In genomic region chr12:109120557-109120956, GRCh38 we compare ENCODE assay signal across 26 cellular contexts. TPM values are rescaled to one million over a fixed set of nuclear protein-coding genes. Genes with fewer than 3 reads are reported as not detected.
A peak's percentile ranks its signal among the peaks of the same experiment; 100 is the strongest.
DNase-seq lines count a peak whose midpoint lies in the region; ATAC-seq, FAIRE-seq and TF ChIP-seq lines count a peak whose summit lies in the region.
"Had no signal": no experiment of that assay in that cellular context is flagged by ENCODE, and none has a peak within 500 bp of the region (broad histone marks: within the 10 kb centered on the region; RNA-seq: fewer than 3 reads in every experiment).

No MANE protein-coding gene starts in this region.

- H3K27ac ChIP-seq in HEK293 (ENCODE audit: extremely low read depth, low read depth, low read length) (no peak overlapping the region), neuronal stem cell (replicated peaks; ENCODE audit: low read length) (no peak overlapping the region), spleen (no peak overlapping the region), endodermal cell (ENCODE audit: low read depth, low read length) (no peak overlapping the region)
- H3K27ac ChIP-seq: C4-2B, SJSA1 had no signal

- TF ChIP-seq CTCF in HEK293 (tag by site-specific recombination; IDR thresholded peaks at IDR 0.05) (no peak), spleen (IDR thresholded peaks at IDR 0.05 in 8 of 11, conservative IDR thresholded peaks at IDR 0.05 in 3 of 11) (no peak), endodermal cell (conservative IDR thresholded peaks at IDR 0.05) (no peak)

- no peak for ATAC-seq in HG03439 (IDR thresholded peaks at IDR 0.05; ENCODE audit: unreplicated experiment)
- ATAC-seq: CD8-positive, alpha-beta T cell; GM23338; PC-3 had no signal

- no peak overlapping the region for H4K91ac ChIP-seq in neuronal stem cell (ENCODE audit: low read depth, low read length, poor library complexity)

- H2BK120ac ChIP-seq in neuronal stem cell (ENCODE audit: low read depth, low read length), result no peak overlapping the region

- H2BK5ac ChIP-seq in neuronal stem cell (ENCODE audit: low read length), result no peak overlapping the region

- H3K9ac ChIP-seq in neuronal stem cell (ENCODE audit: low read depth, low read length, poor library complexity) (no peak overlapping the region), endodermal cell (ENCODE audit: extremely low read depth, low read length, poor library complexity, severe bottlenecking) (no peak overlapping the region)

- CTCF ChIA-PET in HEK293 (lab: Yijun Ruan, JAX), result interaction anchor here (1.6 to 1.7 kb wide), 2 partner anchors 8 to 14 kb away, joined by 3 to 9 read pairs; no protein-coding TSS in a partner anchor

- no peaks in the 10 kb centered on the region for H3K36me3 ChIP-seq in HEK293 (ENCODE audit: control insufficient read depth in 2 of 2, insufficient read depth in 1 of 2, low read length in 2 of 2)
- H3K36me3 ChIP-seq in neuronal stem cell (replicated peaks in 1 of 2; ENCODE audit: control insufficient read depth in 2 of 2, insufficient read depth in 2 of 2, low read length in 2 of 2), result no peaks in the 10 kb centered on the region
- no peaks in the 10 kb centered on the region for H3K36me3 ChIP-seq in spleen
- no peaks in the 10 kb centered on the region for H3K36me3 ChIP-seq in endodermal cell (ENCODE audit: control insufficient read depth, insufficient read depth, low read length)
- H3K36me3 ChIP-seq: MG63, SJSA1 had no signal

- no peak overlapping the region for H3K4me2 ChIP-seq in neuronal stem cell (ENCODE audit: insufficient read depth, low read length, poor library complexity, severe bottlenecking)
- H3K4me2 ChIP-seq: GM23338 had no signal

- no peaks in the 10 kb centered on the region for H3K9me3 Mint-ChIP-seq in endodermal cell
- H3K9me3 Mint-ChIP-seq: CD8-positive, alpha-beta T cell; GM23338; H9; HFFc6 had no signal

- no peak overlapping the region for H3K27ac Mint-ChIP-seq in endodermal cell
- H3K27ac Mint-ChIP-seq: B cell; CD8-positive, alpha-beta T cell; GM23338; H9; HFFc6 had no signal

- H3K27me3 ChIP-seq in neuronal stem cell (ENCODE audit: control insufficient read depth in 3 of 3, insufficient read depth in 3 of 3, low read depth in 1 of 3, low read length in 3 of 3) (no peaks in the 10 kb centered on the region), spleen (replicated peaks in 1 of 7) (no peaks in the 10 kb centered on the region), endodermal cell (ENCODE audit: control insufficient read depth, insufficient read depth, low read length, poor library complexity, severe bottlenecking) (no peaks in the 10 kb centered on the region)
- H3K27me3 ChIP-seq: MG63, SJSA1 had no signal

- no peak for TF ChIP-seq POLR2A in spleen (IDR thresholded peaks at IDR 0.05)

- no peaks in the 10 kb centered on the region for H3K27me3 Mint-ChIP-seq in endodermal cell (ENCODE audit: insufficient read depth)
- H3K27me3 Mint-ChIP-seq: B cell had no signal

- no peak overlapping the region for H3K4ac ChIP-seq in neuronal stem cell (ENCODE audit: low read length)

- FAIRE-seq in HTR-8/SVneo (lab: Jason Lieb, UNC), result peak; percentile 40
- FAIRE-seq: G401.6 had no signal

- peak overlapping the region; percentile 67 for H3K14ac ChIP-seq in neuronal stem cell (ENCODE audit: low read length)

- H3K4me1 ChIP-seq in HEK293 (ENCODE audit: control insufficient read depth, insufficient read depth, low read length) (no peaks in the 10 kb centered on the region), neuronal stem cell (ENCODE audit: control insufficient read depth in 2 of 2, insufficient read depth in 1 of 2, low read depth in 1 of 2, low read length in 2 of 2) (peaks cover 8 to 9% of the 10 kb centered on the region in 2 donors), spleen (peaks cover 9 to 41% (median 20%) of the 10 kb centered on the region in 6 donors), endodermal cell (ENCODE audit: control insufficient read depth, insufficient read depth, low read length) (peaks cover 7% of the 10 kb centered on the region)
- H3K4me1 ChIP-seq: SJSA1 had no signal

- no peak for DNase-seq in HTR-8/SVneo (ENCODE audit: insufficient read length, low spot score)
- no peak for DNase-seq in neuronal stem cell (ENCODE audit: low spot score)
- peak; percentile 50 for DNase-seq in spleen
- DNase-seq in endodermal cell, result no peak
- DNase-seq in HT-29 (ENCODE audit: low spot score), result no peak
- DNase-seq: Caco-2; CD8-positive, alpha-beta T cell; H9; HFFc6; IMR-90; KG1; MG63; NCI-H1105 treated with DMSO at 0.1 percent for 48 hours; NCI-H146; NCI-H1930; NCI-H446; NCI-H524 treated with DMSO at 0.1 percent for 48 hours; NCI-H774; PC-3 had no signal

- H3K4me3 Mint-ChIP-seq in endodermal cell, result no peak overlapping the region
- H3K4me3 Mint-ChIP-seq: B cell; CD8-positive, alpha-beta T cell; GM23338; H9; HFFc6 had no signal

- no peak overlapping the region for H2AK5ac ChIP-seq in neuronal stem cell (ENCODE audit: low read depth, low read length)

- peaks cover 10% of the 10 kb centered on the region for H3K4me1 Mint-ChIP-seq in endodermal cell

- intact Hi-C loops in spleen (cut with DNase I; ENCODE audit: low total_unique reads), result no loop called here

- no peaks in the 10 kb centered on the region for H3K9me3 ChIP-seq in HEK293 (ENCODE audit: control insufficient read depth, insufficient read depth, low read depth, low read length)
- no peaks in the 10 kb centered on the region for H3K9me3 ChIP-seq in neuronal stem cell (replicated peaks in 1 of 2; ENCODE audit: control insufficient read depth in 2 of 2, insufficient read depth in 1 of 2, low read depth in 1 of 2, low read length in 2 of 2)
- no peaks in the 10 kb centered on the region for H3K9me3 ChIP-seq in spleen
- no peaks in the 10 kb centered on the region for H3K9me3 ChIP-seq in endodermal cell (ENCODE audit: control insufficient read depth, low read length)
- H3K9me3 ChIP-seq: Caco-2, MG63, SJSA1 had no signal

- H2BK15ac ChIP-seq in neuronal stem cell (ENCODE audit: low read length), result no peak overlapping the region

- WGBS in neuronal stem cell (ENCODE audit: extremely low coverage in 2 of 2, insufficient read length in 2 of 2, insufficient replicate concordance in 1 of 2), 2 donors, result no CpG with 5 or more reads among the region's 4 CpGs
- 44 to 92% (median 71%) methylated on average over 4 of the region's 4 CpGs for WGBS in spleen, 5 donors
- WGBS in endodermal cell (ENCODE audit: insufficient coverage in 1 of 2, insufficient read length in 1 of 2), 2 experiments, result 50 to 76% methylated on average over 2 to 4 of the region's 4 CpGs

- H3K36me3 Mint-ChIP-seq in endodermal cell (ENCODE audit: low read depth), result no peaks in the 10 kb centered on the region

- peak overlapping the region; percentile 33 for H3K18ac ChIP-seq in neuronal stem cell (ENCODE audit: low read length)

- no peak overlapping the region for H2AFZ ChIP-seq in neuronal stem cell (ENCODE audit: low read length)
- H2AFZ ChIP-seq: GM23338 had no signal

- no peak overlapping the region for H3K4me3 ChIP-seq in HEK293 (ENCODE audit: low read depth, low read length)
- H3K4me3 ChIP-seq in neuronal stem cell (ENCODE audit: low read length in 2 of 2), result no peak overlapping the region
- H3K4me3 ChIP-seq in spleen, result no peak overlapping the region
- no peak overlapping the region for H3K4me3 ChIP-seq in endodermal cell (ENCODE audit: low read length)
- H3K4me3 ChIP-seq: GM23338, MG63, SJSA1 had no signal

- no peak overlapping the region for H4K8ac ChIP-seq in neuronal stem cell (ENCODE audit: low read depth, low read length)

- H3K79me1 ChIP-seq in neuronal stem cell (ENCODE audit: low read depth, low read length), result no peaks in the 10 kb centered on the region

- POLR2A ChIA-PET in HEK293 (lab: Yijun Ruan, JAX), result no interaction called here

- H2BK12ac ChIP-seq in neuronal stem cell (ENCODE audit: low read length), result no peak overlapping the region

- H3K23ac ChIP-seq in neuronal stem cell (ENCODE audit: low read depth, low read length, poor library complexity), result no peak overlapping the region

TF ChIP-seq in HEK293, 187 proteins besides CTCF, POLR2A, EP300 and RAD21 (continues in another document):
- no peak for TF ChIP-seq ZNF366 (tag by site-specific recombination; conservative IDR thresholded peaks at IDR 0.05)
- no peak for TF ChIP-seq ZNF544 (tag by site-specific recombination; IDR thresholded peaks at IDR 0.05)
- TF ChIP-seq SCRT1 (tag by site-specific recombination; IDR thresholded peaks at IDR 0.05; ENCODE audit: borderline replicate concordance), result no peak
- TF ChIP-seq EGR2 (tag by site-specific recombination; IDR thresholded peaks at IDR 0.05; ENCODE audit: low read depth), result peak; percentile 22; the same call in 1 of the 2 replicates
- TF ChIP-seq KLF7 (tag by site-specific recombination; IDR thresholded peaks at IDR 0.05; ENCODE audit: borderline replicate concordance), result no peak
- TF ChIP-seq HOXD13 (CRISPR knock-in tag; IDR thresholded peaks at IDR 0.05; ENCODE audit: borderline replicate concordance), result no peak
- no peak for TF ChIP-seq REPIN1 (tag by site-specific recombination; IDR thresholded peaks at IDR 0.05; ENCODE audit: low read depth)

RNA-seq across cellular contexts. Expression of gene ACACB, which starts 4.2 kb away (rescaled TPM):
- 3.8 TPM for polyA plus RNA-seq in neuronal stem cell (2013, experiment 1 of 2)
- 4.0 TPM for polyA plus RNA-seq in neuronal stem cell (2013, experiment 2 of 2)
- total RNA-seq in spleen (100 to 1,000 TPM in 1 of 7 donors, 10 to 100 TPM in 6; 24.7 to 111 (median 55.4) TPM), endodermal cell (10 to 100 TPM in 1 of 2 donors, 1 to 10 TPM in 1; 6.8 to 12.7 TPM)
- polyA plus RNA-seq in spleen, result 10 to 100 TPM in 1 of 3 donors, 1 to 10 TPM in 2; 2.8 to 14.9 (median 5.6) TPM
- 5.9 TPM for polyA plus RNA-seq in endodermal cell (2013, experiment 1 of 2)
- polyA plus RNA-seq in endodermal cell (2013, experiment 2 of 2), result 7.0 TPM
- 1.6 and 4.8 TPM in 2 replicates for total RNA-seq in HT-29 (2014; rRNA removed; shearing (Covaris generic))

RNA-seq across cellular contexts. Expression of gene UNG, which starts 23.2 kb away (rescaled TPM):
- 51.4 TPM for polyA plus RNA-seq in neuronal stem cell (2013, experiment 1 of 2)
- 50.5 TPM for polyA plus RNA-seq in neuronal stem cell (2013, experiment 2 of 2)
- total RNA-seq in spleen (10 to 100 TPM; 15.0 to 30.6 (median 18.5) TPM), endodermal cell (100 to 1,000 TPM; 104 to 114 TPM)
- polyA plus RNA-seq in spleen, result 10 to 100 TPM in 2 of 3 donors, 1 to 10 TPM in 1; 9.8 to 18.1 (median 14.7) TPM
- polyA plus RNA-seq in endodermal cell (2013, experiment 1 of 2), result 67.7 TPM
- polyA plus RNA-seq in endodermal cell (2013, experiment 2 of 2), result 59.8 TPM
- 134 and 158 TPM in 2 replicates for total RNA-seq in HT-29 (2014; rRNA removed; shearing (Covaris generic))

RNA-seq across cellular contexts. Expression of gene ALKBH2, which starts 27.3 kb away (rescaled TPM):
- 26.3 TPM for polyA plus RNA-seq in neuronal stem cell (2013, experiment 1 of 2)
- polyA plus RNA-seq in neuronal stem cell (2013, experiment 2 of 2), result 26.4 TPM
- total RNA-seq in spleen, result 10 to 100 TPM in 5 of 7 donors, 1 to 10 TPM in 2; 8.6 to 18.8 (median 12.3) TPM
- 10 to 100 TPM; 28.2 to 40.3 (median 32.2) TPM for polyA plus RNA-seq in spleen
- 10 to 100 TPM; 10.5 to 23.3 TPM for total RNA-seq in endodermal cell
- 31.7 TPM for polyA plus RNA-seq in endodermal cell (2013, experiment 1 of 2)
- polyA plus RNA-seq in endodermal cell (2013, experiment 2 of 2), result 23.8 TPM
- 41.0 and 44.7 TPM in 2 replicates for total RNA-seq in HT-29 (2014; rRNA removed; shearing (Covaris generic))
